14 cellular contexts compared by ENCODE assay signal in genomic region chr20:45061244-45061643, GRCh38. TPM values are rescaled to one million over a fixed set of nuclear protein-coding genes. Genes with fewer than 3 reads are reported as not detected.
DNase-seq lines count a peak whose midpoint lies in the region; ATAC-seq and TF ChIP-seq lines count a peak whose summit lies in the region.
"Had no signal": no experiment of that assay in that cellular context is flagged by ENCODE, and none has a peak within 500 bp of the region (broad histone marks: within the 10 kb centered on the region; RNA-seq: fewer than 3 reads in every experiment).

No MANE protein-coding gene starts in this region.

- ATAC-seq in GM18511 (IDR thresholded peaks at IDR 0.05; ENCODE audit: unreplicated experiment) (no peak), HG03354 (IDR thresholded peaks at IDR 0.05; ENCODE audit: poor library complexity, severe bottlenecking, unreplicated experiment) (no peak)
- ATAC-seq: HepG2, left ventricle myocardium superior had no signal

- H3K9me3 Mint-ChIP-seq in osteocyte (ENCODE audit: unreplicated experiment), result no peaks in the 10 kb centered on the region
- H3K9me3 Mint-ChIP-seq: activated CD4-positive, alpha-beta T cell treated with anti-CD3 and anti-CD28 coated beads, Interleukin-2, amount 10 ng/mL, durations not matched to agents 7 days and 5 days had no signal

- H3K36me3 Mint-ChIP-seq in osteocyte (ENCODE audit: unreplicated experiment), result peaks cover 8% of the 10 kb centered on the region

- H3K27me3 Mint-ChIP-seq in osteocyte (ENCODE audit: unreplicated experiment), result no peaks in the 10 kb centered on the region
- H3K27me3 Mint-ChIP-seq: activated CD4-positive, alpha-beta T cell treated with anti-CD3 and anti-CD28 coated beads, Interleukin-2, amount 10 ng/mL, durations not matched to agents 7 days and 5 days had no signal

- TF ChIP-seq CTCF in osteocyte (IDR thresholded peaks at IDR 0.05), result no peak

- H3K4me1 Mint-ChIP-seq in osteocyte (ENCODE audit: unreplicated experiment), result peaks cover 56% of the 10 kb centered on the region

- in situ Hi-C loops in Caki2 (cut with HindIII; ENCODE audit: low pct_unique_long_range_greater_than_20kb, low sequenced_read_pairs), result no loop called here

- DNase-seq in Caki2 (ENCODE audit: low read depth), result peak; percentile 71
- DNase-seq in NCI-H226, result peak; percentile 97
- DNase-seq in dermis microvascular lymphatic vessel endothelial cell (ENCODE audit: low read depth in 2 of 2), result peak; percentile 10 to 71
- DNase-seq in osteocyte (ENCODE audit: extremely low spot score, unreplicated experiment), result no peak
- DNase-seq in DMS153 (lab: John Stamatoyannopoulos, UW), result no peak
- DNase-seq in hypothalamus (lab: John Stamatoyannopoulos, UW), result no peak
- DNase-seq: activated CD4-positive, alpha-beta T cell treated with anti-CD3 and anti-CD28 coated beads, Interleukin-2, amount 10 ng/mL, durations not matched to agents 7 days and 5 days; left ventricle myocardium superior; NCI-H82; thyroid gland had no signal

- H3K4me3 Mint-ChIP-seq in osteocyte (ENCODE audit: unreplicated experiment), result no peak overlapping the region
- H3K4me3 Mint-ChIP-seq: activated CD4-positive, alpha-beta T cell treated with anti-CD3 and anti-CD28 coated beads, Interleukin-2, amount 10 ng/mL, durations not matched to agents 7 days and 5 days had no signal

- H3K27ac Mint-ChIP-seq in osteocyte (ENCODE audit: unreplicated experiment), result peak overlapping the region; percentile 54
- H3K27ac Mint-ChIP-seq: activated CD4-positive, alpha-beta T cell treated with anti-CD3 and anti-CD28 coated beads, Interleukin-2, amount 10 ng/mL, durations not matched to agents 7 days and 5 days had no signal

RNA-seq across cellular contexts. Expression of gene KCNS1, which starts 39.7 kb away (rescaled TPM):
- total RNA-seq in Caki2 (2014; rRNA removed; shearing (Covaris generic); ENCODE audit: low replicate concordance), result not detected in 2 replicates
- total RNA-seq in dermis microvascular lymphatic vessel endothelial cell, result under 0.01 and 0.25 TPM in 2 replicates
- total RNA-seq in osteocyte, result 0.26 and 0.30 TPM in 2 replicates
- total RNA-seq: activated CD4-positive, alpha-beta T cell treated with anti-CD3 and anti-CD28 coated beads, Interleukin-2, amount 10 ng/mL, durations not matched to agents 7 days and 5 days; HepG2; left ventricle myocardium superior had no signal

RNA-seq across cellular contexts. Expression of gene WFDC5, which starts 53.7 kb away (rescaled TPM):
- not detected in 2 replicates for total RNA-seq in Caki2 (2014; rRNA removed; shearing (Covaris generic); ENCODE audit: low replicate concordance)
- not detected in 2 replicates for total RNA-seq in dermis microvascular lymphatic vessel endothelial cell
- total RNA-seq in osteocyte, result not detected in 2 replicates
- total RNA-seq: activated CD4-positive, alpha-beta T cell treated with anti-CD3 and anti-CD28 coated beads, Interleukin-2, amount 10 ng/mL, durations not matched to agents 7 days and 5 days; H1; HepG2; left ventricle myocardium superior; thyroid gland had no signal

Comparison
In these comparisons a context has a peak if more than half of its experiments do, and no peak if none do; other contexts are left out.
1. DNase-seq: peak in Caki2 (single experiment), NCI-H226 (single experiment) and dermis microvascular lymphatic vessel endothelial cell (2 of 2); none in osteocyte (single experiment), DMS153 (single experiment) and hypothalamus (0 of 51).